In the genomic region with DNA sequence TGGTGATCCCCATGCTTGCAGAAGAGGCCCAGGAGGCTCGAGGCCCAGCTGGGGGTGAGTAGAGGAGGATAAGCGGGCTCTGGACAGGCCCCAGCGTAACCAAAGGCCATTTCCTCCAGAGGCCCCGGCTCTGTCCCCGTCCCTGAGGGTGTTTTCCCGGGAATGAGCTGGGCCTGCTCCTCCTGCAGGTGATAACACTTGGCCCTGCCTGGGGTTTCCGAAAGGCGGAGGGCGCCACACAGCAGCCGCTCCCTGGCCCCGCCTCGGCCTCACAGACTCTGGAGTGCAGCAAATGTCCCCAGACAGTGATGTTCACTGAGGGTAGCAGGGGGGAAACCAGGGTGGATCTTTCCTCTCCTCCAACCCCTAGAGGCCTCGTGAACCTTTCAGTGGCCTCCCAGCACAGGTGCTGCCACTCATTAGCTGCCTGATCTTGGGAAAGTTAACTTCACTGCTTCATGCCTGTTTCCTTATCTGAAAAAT, we compare ENCODE assay signal across 8 cellular contexts.
DNase-seq lines count a peak whose midpoint lies in the region; ATAC-seq lines count a peak whose summit lies in the region.

No MANE protein-coding gene starts in this region.

- no peaks in the 10 kb centered on the region for H3K9me3 Mint-ChIP-seq in activated naive CD8-positive, alpha-beta T cell treated with anti-CD3 and anti-CD28 coated beads, Interleukin-2, amount 50 U/mL, for 24 hours

- H3K4me1 Mint-ChIP-seq in activated naive CD8-positive, alpha-beta T cell treated with anti-CD3 and anti-CD28 coated beads, Interleukin-2, amount 50 U/mL, for 24 hours: peaks cover 38% of the 10 kb centered on the region

- peak overlapping the region; percentile 65 for H3K27ac Mint-ChIP-seq in activated naive CD8-positive, alpha-beta T cell treated with anti-CD3 and anti-CD28 coated beads, Interleukin-2, amount 50 U/mL, for 24 hours

- H3K27me3 Mint-ChIP-seq in activated naive CD8-positive, alpha-beta T cell treated with anti-CD3 and anti-CD28 coated beads, Interleukin-2, amount 50 U/mL, for 24 hours: peaks cover 3% of the 10 kb centered on the region

- no peak overlapping the region for H3K4me3 Mint-ChIP-seq in activated naive CD8-positive, alpha-beta T cell treated with anti-CD3 and anti-CD28 coated beads, Interleukin-2, amount 50 U/mL, for 24 hours

- DNase-seq in COLO668 (lab: John Stamatoyannopoulos, UW; ENCODE audit: unreplicated experiment) (peak; percentile 37), cerebellar nuclear complex (lab: John Stamatoyannopoulos, UW) (no peak), NCI-H2029 treated with DMSO at 0.1 percent for 48 hours (lab: John Stamatoyannopoulos, UW) (no peak), NCI-H1105 (lab: John Stamatoyannopoulos, UW) (no peak)
- DNase-seq in activated naive CD8-positive, alpha-beta T cell treated with anti-CD3 and anti-CD28 coated beads, Interleukin-2, amount 50 U/mL, for 24 hours: no peak

- peak; percentile 25 for ATAC-seq in GM19025 (IDR thresholded peaks at IDR 0.05; ENCODE audit: low read depth, unreplicated experiment)
- ATAC-seq in HG03045 (IDR thresholded peaks at IDR 0.05; ENCODE audit: unreplicated experiment): peak; percentile 32
- ATAC-seq in activated naive CD8-positive, alpha-beta T cell treated with anti-CD3 and anti-CD28 coated beads, Interleukin-2, amount 50 U/mL, for 24 hours: no peak
- no peak for ATAC-seq in GM21526 (IDR thresholded peaks at IDR 0.05; ENCODE audit: low FRiP score, unreplicated experiment)

- H3K36me3 Mint-ChIP-seq in activated naive CD8-positive, alpha-beta T cell treated with anti-CD3 and anti-CD28 coated beads, Interleukin-2, amount 50 U/mL, for 24 hours (ENCODE audit: low read depth): no peaks in the 10 kb centered on the region

Comparison
In these comparisons a context has a peak if more than half of its experiments do, and no peak if none do; other contexts are left out.
1. ATAC-seq: peak in GM19025 (single experiment) and HG03045 (single experiment); none in activated naive CD8-positive, alpha-beta T cell treated with anti-CD3 and anti-CD28 coated beads, Interleukin-2, amount 50 U/mL, for 24 hours (single experiment) and GM21526 (single experiment).